In genomic region chr1:67339623-67340343, GRCh38 we compare ENCODE assay signal across 8 cellular contexts. TPM values are rescaled to one million over a fixed set of nuclear protein-coding genes. Genes with fewer than 3 reads are reported as not detected.
A peak's percentile ranks its signal among the peaks of the same experiment; 100 is the strongest.
DNase-seq lines count a peak whose midpoint lies in the region; ATAC-seq, FAIRE-seq and TF ChIP-seq lines count a peak whose summit lies in the region.

No MANE protein-coding gene starts in this region.

- 16 to 22% methylated on average over 7 of the region's 7 CpGs for WGBS in lower leg skin, 2 donors

- in situ Hi-C loops in SK-MEL-5 (cut with HindIII; ENCODE audit: low pct_unique_long_range_greater_than_20kb, low sequenced_read_pairs) = no loop called here

- peak; percentile 34 for ATAC-seq in HG03060 (IDR thresholded peaks at IDR 0.05; ENCODE audit: low read depth, unreplicated experiment)

- intact Hi-C loops in lower leg skin (cut with DNase I; ENCODE audit: low total_unique reads) = no loop called here

- FAIRE-seq in urothelium cell line (lab: Jason Lieb, UNC) = peak; percentile 44

- no peak overlapping the region for H3K4me3 ChIP-seq in fibroblast of the aortic adventitia (ENCODE audit: low read depth, low read length)
- no peak overlapping the region for H3K4me3 ChIP-seq in lower leg skin (ENCODE audit: low read depth, poor library complexity, severe bottlenecking)

- DNase-seq in SIG-M5 treated with dmso at 0.1 percent for 504 hours (lab: John Stamatoyannopoulos, UW; ENCODE audit: unreplicated experiment) (peak; percentile 16), SIG-M5 (lab: John Stamatoyannopoulos, UW) (no peak), SK-MEL-5 (ENCODE audit: low read depth, low spot score) (peak; percentile 50), fibroblast of the aortic adventitia (ENCODE audit: low read depth) (peak; percentile 49), urothelium cell line (ENCODE audit: low spot score) (peak; percentile 70), lower leg skin (ENCODE audit: low spot score in 2 of 2) (no peak), NCI-H128 (lab: John Stamatoyannopoulos, UW; ENCODE audit: unreplicated experiment) (no peak)

- TF ChIP-seq CTCF in fibroblast of the aortic adventitia (IDR thresholded peaks at IDR 0.05; ENCODE audit: insufficient read depth, low read length) (no peak), lower leg skin (IDR thresholded peaks at IDR 0.05) (no peak)

- TF ChIP-seq POLR2A in lower leg skin (IDR thresholded peaks at IDR 0.05) = no peak

RNA-seq across cellular contexts. Expression of gene IL12RB2, which starts 32.1 kb away (rescaled TPM):
- total RNA-seq in SK-MEL-5 (2014; rRNA removed; shearing (Covaris generic)) = 28.6 and 29.8 TPM in 2 replicates
- polyA plus RNA-seq in SK-MEL-5 (2015; cell fraction: cytosol; rRNA removed) = 17.7 and 24.7 TPM in 2 replicates
- polyA plus RNA-seq in SK-MEL-5 (2015; cell fraction: nucleus; rRNA removed) = 6.9 and 16.8 TPM in 2 replicates
- total RNA-seq in fibroblast of the aortic adventitia (ENCODE audit: low replicate concordance) (not detected in 2 replicates), lower leg skin (1 to 10 TPM in 3 of 4 donors, under 1 TPM in 1; 0.76 to 3.5 (median 2.2) TPM)

Comparison
In these comparisons a context has a peak if more than half of its experiments do, and no peak if none do; other contexts are left out.
1. DNase-seq: peak in SIG-M5 treated with dmso at 0.1 percent for 504 hours (single experiment), SK-MEL-5 (single experiment), fibroblast of the aortic adventitia (single experiment) and urothelium cell line (single experiment); none in SIG-M5 (single experiment), lower leg skin (0 of 2) and NCI-H128 (single experiment).